Comparison of ENCODE assay signal across 1 cellular context in genomic region chr11:96294289-96294688, GRCh38.
TF ChIP-seq lines count a peak whose summit lies in the region.

No MANE protein-coding gene starts in this region.

TF ChIP-seq in endothelial cell of umbilical vein, 7 proteins besides CTCF, POLR2A, EP300 and RAD21 (continued from another document):
- TF ChIP-seq MYC (IDR thresholded peaks at IDR 0.05; ENCODE audit: low read depth, low read length) (no peak), POLR2AphosphoS5 (IDR thresholded peaks at IDR 0.05; ENCODE audit: insufficient read depth, low read depth, low read length) (no peak), GATA2 (IDR thresholded peaks at IDR 0.05; ENCODE audit: insufficient read depth, insufficient read length, low read depth, low read length) (no peak)
TF ChIP-seq in endothelial cell of umbilical vein: peak in this region for 0.
